ENCODE assay signal across 8 cellular contexts in the genomic region with DNA sequence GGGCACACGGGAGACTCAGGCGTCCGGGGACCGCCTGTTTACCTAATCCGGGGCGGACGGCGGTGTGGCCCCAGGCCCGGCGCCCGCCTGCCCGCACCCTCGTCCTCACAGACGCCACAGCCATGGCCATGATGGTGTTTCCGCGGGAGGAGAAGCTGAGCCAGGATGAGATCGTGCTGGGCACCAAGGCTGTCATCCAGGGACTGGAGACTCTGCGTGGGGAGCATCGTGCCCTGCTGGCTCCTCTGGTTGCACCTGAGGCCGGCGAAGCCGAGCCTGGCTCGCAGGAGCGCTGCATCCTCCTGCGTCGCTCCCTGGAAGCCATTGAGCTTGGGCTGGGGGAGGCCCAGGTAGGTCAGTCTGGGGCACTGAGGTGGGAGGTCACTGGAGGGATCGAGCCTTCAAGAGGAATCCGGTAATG. TPM values are rescaled to one million over a fixed set of nuclear protein-coding genes. Genes with fewer than 3 reads are reported as not detected.
DNase-seq lines count a peak whose midpoint lies in the region; ATAC-seq and TF ChIP-seq lines count a peak whose summit lies in the region.

No MANE protein-coding gene starts in this region.

- H2AFZ ChIP-seq in fibroblast of lung (ENCODE audit: low read length): no peak overlapping the region

- H3K9me3 ChIP-seq in RWPE2 (ENCODE audit: severe bottlenecking) (no peaks in the 10 kb centered on the region), fibroblast of lung (ENCODE audit: control insufficient read depth, insufficient read depth, low read depth, low read length) (no peaks in the 10 kb centered on the region)

- H3K4me3 Mint-ChIP-seq in progenitor cell of endocrine pancreas (ENCODE audit: low read depth): peak overlapping the region; percentile 82

- H3K9ac ChIP-seq in fibroblast of lung (ENCODE audit: insufficient read depth, low read length): peak overlapping the region; percentile 81

- H3K27me3 ChIP-seq in RWPE2 (ENCODE audit: insufficient read depth, poor library complexity, severe bottlenecking) (no peaks in the 10 kb centered on the region), fibroblast of lung (ENCODE audit: control insufficient read depth, insufficient read depth, low read length) (no peaks in the 10 kb centered on the region)

- no peak for TF ChIP-seq CTCF in GM12865 (IDR thresholded peaks at IDR 0.05; ENCODE audit: insufficient read depth, low read depth, low read length, missing control alignments)
- TF ChIP-seq CTCF in RWPE2 (IDR thresholded peaks at IDR 0.05; ENCODE audit: poor library complexity, severe bottlenecking): peak; percentile 78
- no peak for TF ChIP-seq CTCF in fibroblast of lung (conservative IDR thresholded peaks at IDR 0.05 in 1 of 2, IDR thresholded peaks at IDR 0.05 in 1 of 2; ENCODE audit: low read depth in 1 of 2, low read length in 2 of 2)
- TF ChIP-seq CTCF in progenitor cell of endocrine pancreas (IDR thresholded peaks at IDR 0.05; ENCODE audit: unreplicated experiment): peak; percentile 5

- H3K27ac ChIP-seq in RWPE2 (ENCODE audit: poor library complexity, severe bottlenecking) (peak overlapping the region; percentile 72), fibroblast of lung (ENCODE audit: insufficient read depth, low read length) (no peak overlapping the region)

- H3K4me3 ChIP-seq in GM12865 (ENCODE audit: low read depth, low read length) (peak overlapping the region; percentile 95), RWPE2 (ENCODE audit: severe bottlenecking) (peak overlapping the region; percentile 74), fibroblast of lung (replicated peaks in 1 of 4; ENCODE audit: control extremely low read depth in 1 of 4, insufficient read depth in 1 of 4, low read depth in 3 of 4, low read length in 4 of 4) (peak overlapping the region; percentile 71 to 98 (median 84))

- H3K9me3 Mint-ChIP-seq in progenitor cell of endocrine pancreas (ENCODE audit: low read depth): no peaks in the 10 kb centered on the region

- peaks cover 4% of the 10 kb centered on the region for H3K79me2 ChIP-seq in fibroblast of lung (ENCODE audit: control insufficient read depth, insufficient read depth, low read length)

- H3K4me1 Mint-ChIP-seq in progenitor cell of endocrine pancreas (ENCODE audit: low read depth): peaks cover 11% of the 10 kb centered on the region

- H3K4me1 ChIP-seq in RWPE2 (ENCODE audit: insufficient read depth, poor library complexity, severe bottlenecking): no peaks in the 10 kb centered on the region
- H3K4me1 ChIP-seq in fibroblast of lung (ENCODE audit: control insufficient read depth, extremely low read depth, insufficient read depth, low read length): peaks cover 3% of the 10 kb centered on the region

- no peaks in the 10 kb centered on the region for H3K27me3 Mint-ChIP-seq in progenitor cell of endocrine pancreas

- peak overlapping the region; percentile 75 for H3K4me2 ChIP-seq in fibroblast of lung (ENCODE audit: extremely low read depth, insufficient read depth, low read length)

- H4K20me1 ChIP-seq in fibroblast of lung (ENCODE audit: control insufficient read depth, extremely low read depth, insufficient read depth, low read length): no peaks in the 10 kb centered on the region

- peaks cover 21% of the 10 kb centered on the region for H3K36me3 ChIP-seq in RWPE2 (ENCODE audit: low read depth)
- H3K36me3 ChIP-seq in fibroblast of lung (ENCODE audit: control insufficient read depth, insufficient read depth, low read length): peaks cover 11% of the 10 kb centered on the region

- H3K36me3 Mint-ChIP-seq in progenitor cell of endocrine pancreas (ENCODE audit: insufficient read depth): peaks cover 11% of the 10 kb centered on the region

- peak; percentile 1; the same call in 2 of the 3 replicates for ATAC-seq in RWPE2 (ENCODE audit: low read depth)

- DNase-seq in GM12865 (ENCODE audit: low read depth): no peak
- DNase-seq in RWPE2 (ENCODE audit: low spot score): peak; percentile 55
- DNase-seq in fibroblast of lung (ENCODE audit: low read depth in 2 of 2): no peak
- DNase-seq in progenitor cell of endocrine pancreas (ENCODE audit: low spot score, unreplicated experiment): no peak
- no peak for DNase-seq in GM19240 (ENCODE audit: insufficient read length, low spot score)
- DNase-seq in 8988T: no peak
- no peak for DNase-seq in NCI-H2081 (lab: John Stamatoyannopoulos, UW)
- no peak for DNase-seq in effector CD8-positive, alpha-beta T cell (lab: John Stamatoyannopoulos, UW)

- H3K27ac Mint-ChIP-seq in progenitor cell of endocrine pancreas: peak overlapping the region; percentile 19

RNA-seq across cellular contexts. Expression of gene KLC2, which starts 1.0 kb away (rescaled TPM):
- total RNA-seq in fibroblast of lung: 17.3 and 17.5 TPM in 2 replicates
- 7.4 and 10.1 TPM in 2 replicates for polyA plus RNA-seq in fibroblast of lung
- 13.0 and 25.2 TPM in 2 replicates for polyA plus RNA-seq in fibroblast of lung (2012)
- 25.7 and 57.5 TPM in 2 replicates for polyA minus RNA-seq in fibroblast of lung (ENCODE audit: low replicate concordance)
- total RNA-seq in progenitor cell of endocrine pancreas: 69.8 and 70.9 TPM in 2 replicates

RNA-seq across cellular contexts. Expression of gene RAB1B, which starts 10.0 kb away (rescaled TPM):
- total RNA-seq in fibroblast of lung (43.7 and 63.6 TPM in 2 replicates), progenitor cell of endocrine pancreas (100 and 102 TPM in 2 replicates)
- 140 and 221 TPM in 2 replicates for polyA plus RNA-seq in fibroblast of lung
- polyA plus RNA-seq in fibroblast of lung (2012): 174 and 255 TPM in 2 replicates
- polyA minus RNA-seq in fibroblast of lung (ENCODE audit: low replicate concordance): 370 and 488 TPM in 2 replicates

RNA-seq across cellular contexts. Expression of gene CNIH2, which starts 19.5 kb away (rescaled TPM):
- total RNA-seq in fibroblast of lung: 0.17 TPM in 1 of 2 replicates, not detected in the other
- 0.57 and 1.4 TPM in 2 replicates for polyA plus RNA-seq in fibroblast of lung
- polyA plus RNA-seq in fibroblast of lung (2012): 0.50 and 1.7 TPM in 2 replicates
- not detected in 2 replicates for polyA minus RNA-seq in fibroblast of lung (ENCODE audit: low replicate concordance)
- 21.3 and 21.7 TPM in 2 replicates for total RNA-seq in progenitor cell of endocrine pancreas

RNA-seq across cellular contexts. Expression of gene YIF1A, which starts 30.5 kb away (rescaled TPM):
- total RNA-seq in fibroblast of lung (134 and 167 TPM in 2 replicates), progenitor cell of endocrine pancreas (61.7 and 64.6 TPM in 2 replicates)
- 160 and 161 TPM in 2 replicates for polyA plus RNA-seq in fibroblast of lung
- 163 and 164 TPM in 2 replicates for polyA plus RNA-seq in fibroblast of lung (2012)
- 269 and 272 TPM in 2 replicates for polyA minus RNA-seq in fibroblast of lung (ENCODE audit: low replicate concordance)

RNA-seq across cellular contexts. Expression of gene TMEM151A, which starts 33.2 kb away (rescaled TPM):
- under 0.01 TPM in 2 replicates for total RNA-seq in fibroblast of lung
- polyA plus RNA-seq in fibroblast of lung: not detected in 2 replicates
- polyA plus RNA-seq in fibroblast of lung (2012): 0.07 TPM in 1 of 2 replicates, not detected in the other
- not detected in 2 replicates for polyA minus RNA-seq in fibroblast of lung (ENCODE audit: low replicate concordance)
- 0.33 and 0.57 TPM in 2 replicates for total RNA-seq in progenitor cell of endocrine pancreas

Comparison
In these comparisons a context has a peak if more than half of its experiments do, and no peak if none do; other contexts are left out.
1. CTCF ChIP-seq: peak in RWPE2 (single experiment) and progenitor cell of endocrine pancreas (single experiment); none in GM12865 (single experiment) and fibroblast of lung (0 of 2).
2. RNA of gene CNIH2, which starts 19.5 kb away (total RNA-seq): 21.3 to 21.7 TPM in progenitor cell of endocrine pancreas; 0.17 TPM in fibroblast of lung; every median in the first group is over 10 times any median in the second.
3. Peak in every context shown above with its lines, with median percentiles within 50 percentile points of each other: H3K4me3 ChIP-seq.